Comparison of ENCODE assay signal across 23 cellular contexts in the genomic region with DNA sequence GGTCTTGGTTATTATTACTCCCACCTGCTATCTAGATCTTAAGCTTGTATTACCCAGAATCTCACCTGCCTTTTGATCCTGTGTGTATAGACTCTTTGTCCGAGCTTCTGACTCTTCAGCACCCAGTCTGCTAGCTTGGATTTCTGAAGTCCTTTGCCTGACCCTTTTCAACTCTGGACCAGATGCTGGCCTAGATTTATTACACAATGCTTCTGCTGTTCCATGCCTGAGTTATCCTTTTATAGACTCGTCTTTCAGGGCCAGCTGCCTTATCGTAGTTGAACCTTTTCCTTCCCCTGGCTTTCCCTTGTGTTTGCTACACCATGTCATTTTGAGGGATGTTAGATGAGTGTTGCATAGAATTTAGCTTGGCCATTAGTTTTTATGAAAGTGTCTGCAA.
"Had no signal": no experiment of that assay in that cellular context is flagged by ENCODE, and none has a peak within 500 bp of the region (broad histone marks: within the 10 kb centered on the region; RNA-seq: fewer than 3 reads in every experiment).

No MANE protein-coding gene starts in this region.

- H3K4me3 Mint-ChIP-seq: activated CD4-positive, alpha-beta T cell treated with anti-CD3 and anti-CD28 coated beads for 36 hours; activated T-helper 1 cell treated with anti-CD3 and anti-CD28 coated beads, Interleukin-12 subunit alpha, Interleukin-12 subunit beta, Interleukin-2, Interleukin-4 antibody, amounts not matched to agents 30 ng/mL and 10 ng/mL and 1 ng/mL, durations not matched to agents 14 hours and 24 hours and 36 hours; endodermal cell; naive thymus-derived CD4-positive, alpha-beta T cell; neural progenitor cell; WTC11 had no signal

- H3K36me3 ChIP-seq: uterus had no signal

- DNase-seq: activated CD4-positive, alpha-beta T cell treated with anti-CD3 and anti-CD28 coated beads for 36 hours; activated CD4-positive, alpha-beta T cell treated with anti-CD3 and anti-CD28 coated beads, Interleukin-2, amount 50 U/mL, for 48 hours; activated gamma-delta T cell treated with Interleukin-2 at 50 U/mL for 16 hours; activated T-cell treated with anti-CD3 and anti-CD28 coated beads for 4 hours; adrenal gland; caudate nucleus; endodermal cell; gastrocnemius medialis; heart right ventricle; mesendoderm; naive thymus-derived CD4-positive, alpha-beta T cell; pancreas; spleen; stimulated activated naive CD4-positive, alpha-beta T cell; substantia nigra; SW 1271; T-helper 2 cell; uterus had no signal

- H3K27ac ChIP-seq: gastrocnemius medialis, heart right ventricle, neural progenitor cell, pancreas, spleen, tibial nerve, uterus had no signal

- H3K4me1 Mint-ChIP-seq: activated CD4-positive, alpha-beta T cell treated with anti-CD3 and anti-CD28 coated beads for 36 hours; endodermal cell; naive thymus-derived CD4-positive, alpha-beta T cell; neural progenitor cell; WTC11 had no signal

- H3K4me3 ChIP-seq: adrenal gland, gastrocnemius medialis, heart right ventricle, neural progenitor cell, pancreas, spleen, tibial nerve, uterus had no signal

- H3K9me3 ChIP-seq: adrenal gland, gastrocnemius medialis, heart right ventricle, pancreas, uterus had no signal

- H3K27me3 ChIP-seq: adrenal gland, gastrocnemius medialis, heart right ventricle, neural progenitor cell, pancreas, spleen, tibial nerve, uterus had no signal

- H3K27ac Mint-ChIP-seq: activated CD4-positive, alpha-beta T cell treated with anti-CD3 and anti-CD28 coated beads for 36 hours; activated naive CD4-positive, alpha-beta T cell treated with anti-CD3 and anti-CD28 coated beads, Interleukin-2, amount 50 U/mL, for 72 hours; activated T-helper 1 cell treated with anti-CD3 and anti-CD28 coated beads, Interleukin-12 subunit alpha, Interleukin-12 subunit beta, Interleukin-2, Interleukin-4 antibody, amounts not matched to agents 30 ng/mL and 10 ng/mL and 1 ng/mL, durations not matched to agents 14 hours and 24 hours and 36 hours; endodermal cell; neural progenitor cell; WTC11 had no signal

- H3K27me3 Mint-ChIP-seq: activated CD4-positive, alpha-beta T cell treated with anti-CD3 and anti-CD28 coated beads for 36 hours; naive thymus-derived CD4-positive, alpha-beta T cell had no signal

- ATAC-seq: activated CD4-positive, alpha-beta T cell treated with anti-CD3 and anti-CD28 coated beads for 36 hours; activated naive CD4-positive, alpha-beta T cell treated with anti-CD3 and anti-CD28 coated beads, Interleukin-2, amount 50 U/mL, for 72 hours; gastrocnemius medialis; naive thymus-derived CD4-positive, alpha-beta T cell; pancreas; WTC11 had no signal

- H3K9me3 Mint-ChIP-seq: activated naive CD4-positive, alpha-beta T cell treated with anti-CD3 and anti-CD28 coated beads, Interleukin-2, amount 50 U/mL, for 72 hours; activated T-helper 1 cell treated with anti-CD3 and anti-CD28 coated beads, Interleukin-12 subunit alpha, Interleukin-12 subunit beta, Interleukin-2, Interleukin-4 antibody, amounts not matched to agents 30 ng/mL and 10 ng/mL and 1 ng/mL, durations not matched to agents 14 hours and 24 hours and 36 hours had no signal
